24 cellular contexts compared by ENCODE assay signal in genomic region chr6:107205062-107205461, GRCh38.
"Had no signal": no experiment of that assay in that cellular context is flagged by ENCODE, and none has a peak within 500 bp of the region (broad histone marks: within the 10 kb centered on the region; RNA-seq: fewer than 3 reads in every experiment).

No MANE protein-coding gene starts in this region.

- H3K27me3 ChIP-seq: colonic mucosa, esophagus muscularis mucosa, esophagus squamous epithelium, foreskin keratinocyte, gastrocnemius medialis, gastroesophageal sphincter, heart left ventricle, heart right ventricle had no signal

- H3K27me3 Mint-ChIP-seq: dendritic cell treated with granulocyte-macrophage colony-stimulating factor and Interleukin-4, amounts not matched to agents 40 ng/mL and 50 ng/mL, for 4 days; effector memory CD8-positive, alpha-beta T cell had no signal

- H3K27ac Mint-ChIP-seq: dendritic cell treated with granulocyte-macrophage colony-stimulating factor and Interleukin-4, amounts not matched to agents 40 ng/mL and 50 ng/mL, for 4 days; effector memory CD8-positive, alpha-beta T cell; endodermal cell had no signal

- H3K9me3 ChIP-seq: colonic mucosa, gastrocnemius medialis, gastroesophageal sphincter had no signal

- H3K4me3 Mint-ChIP-seq: dendritic cell treated with granulocyte-macrophage colony-stimulating factor and Interleukin-4, amounts not matched to agents 40 ng/mL and 50 ng/mL, for 4 days; effector memory CD8-positive, alpha-beta T cell; endodermal cell had no signal

- H3K27ac ChIP-seq: colonic mucosa, coronary artery, epithelial cell of prostate, esophagus muscularis mucosa, esophagus squamous epithelium, foreskin keratinocyte, gastrocnemius medialis, gastroesophageal sphincter, heart left ventricle, heart right ventricle had no signal

- ATAC-seq: effector memory CD8-positive, alpha-beta T cell; esophagus mucosa; foreskin keratinocyte; gastrocnemius medialis; gastroesophageal sphincter; heart left ventricle; heart right ventricle had no signal

- H3K36me3 ChIP-seq: colonic mucosa, gastrocnemius medialis, heart left ventricle had no signal

- H3K4me1 ChIP-seq: colonic mucosa, esophagus muscularis mucosa, esophagus squamous epithelium, foreskin keratinocyte, gastrocnemius medialis, gastroesophageal sphincter had no signal

- H3K4me3 ChIP-seq: colonic mucosa, coronary artery, esophagus muscularis mucosa, esophagus squamous epithelium, gastrocnemius medialis, gastroesophageal sphincter, heart left ventricle, heart right ventricle had no signal

- DNase-seq: colonic mucosa; cortex of kidney; dermis blood vessel endothelial cell; effector CD4-positive, alpha-beta T cell; effector CD8-positive, alpha-beta T cell; effector memory CD4-positive, alpha-beta T cell; effector memory CD8-positive, alpha-beta T cell; endodermal cell; erythroblast; esophagus squamous epithelium; foreskin fibroblast; foreskin keratinocyte; foreskin melanocyte; gastrocnemius medialis; glutamatergic neuron; head of caudate nucleus; heart left ventricle; heart right ventricle had no signal
